ENCODE assay signal across 10 cellular contexts in genomic region chr21:44083631-44084291, GRCh38. TPM values are rescaled to one million over a fixed set of nuclear protein-coding genes. Genes with fewer than 3 reads are reported as not detected.
DNase-seq lines count a peak whose midpoint lies in the region; ATAC-seq and TF ChIP-seq lines count a peak whose summit lies in the region.
"Had no signal": no experiment of that assay in that cellular context is flagged by ENCODE, and none has a peak within 500 bp of the region (broad histone marks: within the 10 kb centered on the region; RNA-seq: fewer than 3 reads in every experiment).

No MANE protein-coding gene starts in this region.

- no peak for ATAC-seq in HG03097 (IDR thresholded peaks at IDR 0.05; ENCODE audit: low FRiP score, unreplicated experiment)
- ATAC-seq: A549 had no signal

- 60% methylated on average over 16 of the region's 16 CpGs for WGBS in urinary bladder

- H3K4me1 ChIP-seq in breast epithelium (peaks cover 0 to 10% of the 10 kb centered on the region in 2 donors), urinary bladder (ENCODE audit: insufficient read depth) (no peaks in the 10 kb centered on the region)
- H3K4me1 ChIP-seq: A549 had no signal

- no peaks in the 10 kb centered on the region for H3K9me3 Mint-ChIP-seq in MCF 10A (ENCODE audit: unreplicated experiment)
- H3K9me3 Mint-ChIP-seq in chondrocyte (ENCODE audit: low read depth): no peaks in the 10 kb centered on the region

- TF ChIP-seq CTCF in breast epithelium (IDR thresholded peaks at IDR 0.05) (no peak), MCF 10A (IDR thresholded peaks at IDR 0.05; ENCODE audit: unreplicated experiment) (no peak), chondrocyte (IDR thresholded peaks at IDR 0.05) (no peak)

- POLR2A ChIA-PET in MCF 10A (lab: Yijun Ruan, JAX): interaction anchor here (0.6 to 2.2 kb wide), 2 partner anchors 9 to 99 kb away, joined by 4 to 13 read pairs; no protein-coding TSS in a partner anchor

- intact Hi-C loops in breast epithelium (cut with DNase I; ENCODE audit: low total_unique reads): no loop called here
- intact Hi-C loops in MCF 10A (cut with micrococcal nuclease): no loop called here
- intact Hi-C loops in posterior vena cava (cut with DNase I): loop anchor here in 1 of 2 donors (2.0 kb wide), 1 partner anchor 29 kb away; no protein-coding TSS in a partner anchor

- TF ChIP-seq POLR2A in breast epithelium (IDR thresholded peaks at IDR 0.05): no peak

- no peaks in the 10 kb centered on the region for H3K27me3 Mint-ChIP-seq in MCF 10A (ENCODE audit: insufficient read depth, unreplicated experiment)
- H3K27me3 Mint-ChIP-seq in chondrocyte (ENCODE audit: low read depth): no peaks in the 10 kb centered on the region

- H3K36me3 Mint-ChIP-seq in MCF 10A (ENCODE audit: insufficient read depth, unreplicated experiment) (peaks cover 87% of the 10 kb centered on the region), chondrocyte (ENCODE audit: low read depth) (peaks cover 50% of the 10 kb centered on the region)

- BruUV-seq in MCF 10A (replicated peaks; lab: Mats Ljungman, UMichigan): no TSS peak

- H3K27ac ChIP-seq in breast epithelium (peak overlapping the region; percentile 54 to 77), urinary bladder (ENCODE audit: low read depth) (peak overlapping the region; percentile 69)
- H3K27ac ChIP-seq: A549 had no signal

- H3K4me1 Mint-ChIP-seq in MCF 10A (ENCODE audit: insufficient read depth, unreplicated experiment) (no peaks in the 10 kb centered on the region), chondrocyte (ENCODE audit: low read depth) (peaks cover 8% of the 10 kb centered on the region)

- no peaks in the 10 kb centered on the region for H3K27me3 ChIP-seq in breast epithelium

- CTCF ChIA-PET in MCF 10A (lab: Yijun Ruan, JAX): interaction anchor here (0.6 kb wide), 1 partner anchor 1691 kb away, joined by 3 read pairs; no protein-coding TSS in a partner anchor

- H3K4me3 Mint-ChIP-seq in MCF 10A (ENCODE audit: unreplicated experiment): no peak overlapping the region
- H3K4me3 Mint-ChIP-seq in chondrocyte (ENCODE audit: unreplicated experiment): no peak overlapping the region

- no peak overlapping the region for H3K4me3 ChIP-seq in breast epithelium
- no peak overlapping the region for H3K4me3 ChIP-seq in urinary bladder (ENCODE audit: low read depth, low read length)
- H3K4me3 ChIP-seq: A549 had no signal

- in situ Hi-C loops in KBM-7 (cut with MboI; ENCODE audit: low pct_unique_long_range_greater_than_20kb, low sequenced_read_pairs): no loop called here

- H3K9me3 ChIP-seq in breast epithelium: no peaks in the 10 kb centered on the region
- H3K9me3 ChIP-seq: A549 had no signal

- no peak for DNase-seq in breast epithelium (ENCODE audit: low spot score in 2 of 2)
- DNase-seq in MCF 10A (ENCODE audit: unreplicated experiment): no peak
- DNase-seq in chondrocyte (ENCODE audit: low spot score): peak; percentile 67
- DNase-seq in posterior vena cava (ENCODE audit: low spot score): peak; percentile 67
- DNase-seq in KBM-7: no peak
- DNase-seq in GOT3 (lab: John Stamatoyannopoulos, UW): no peak
- DNase-seq: NCI-H510A treated with DMSO at 0.1 percent for 48 hours had no signal

- H3K36me3 ChIP-seq in breast epithelium (peaks cover 3% of the 10 kb centered on the region), urinary bladder (ENCODE audit: insufficient read depth) (no peaks in the 10 kb centered on the region)

- H3K27ac Mint-ChIP-seq in MCF 10A (ENCODE audit: low read depth, unreplicated experiment) (no peak overlapping the region), chondrocyte (ENCODE audit: unreplicated experiment) (peak overlapping the region; percentile 27)

RNA-seq across cellular contexts. Expression of gene PWP2, which starts 23.4 kb away (rescaled TPM):
- total RNA-seq in breast epithelium: 1 to 10 TPM; 5.8 to 9.5 (median 6.9) TPM
- total RNA-seq in MCF 10A (2022): 11.2 and 16.5 TPM in 2 replicates
- 0.36 to 2.5 TPM (median 1.9 TPM) in 3 replicates for total RNA-seq in chondrocyte
- total RNA-seq in posterior vena cava: 1 to 10 TPM; 4.5 to 5.4 TPM
- 9.2 TPM for total RNA-seq in urinary bladder
- polyA plus RNA-seq in urinary bladder: 8.6 TPM

RNA-seq across cellular contexts. Expression of gene GATD3, which starts 49.7 kb away (rescaled TPM):
- total RNA-seq in breast epithelium (10 to 100 TPM in 1 of 3 donors, 1 to 10 TPM in 2; 8.8 to 10.7 (median 9.5) TPM), MCF 10A (2022) (29.7 and 34.4 TPM in 2 replicates), chondrocyte (4.4 to 9.5 TPM (median 4.5 TPM) in 3 replicates), posterior vena cava (1 to 10 TPM; 6.1 to 8.4 TPM), urinary bladder (20.9 TPM)
- 52.0 TPM for polyA plus RNA-seq in urinary bladder

Comparison
In these comparisons a context has a peak if more than half of its experiments do, and no peak if none do; other contexts are left out.
1. DNase-seq: peak in chondrocyte (single experiment) and posterior vena cava (single experiment); none in breast epithelium (0 of 2), MCF 10A (single experiment), KBM-7 (single experiment) and GOT3 (single experiment).